ENCODE assay signal across 26 cellular contexts in genomic region chr11:60878245-60879101, GRCh38. TPM values are rescaled to one million over a fixed set of nuclear protein-coding genes. Genes with fewer than 3 reads are reported as not detected.
DNase-seq lines count a peak whose midpoint lies in the region; ATAC-seq and TF ChIP-seq lines count a peak whose summit lies in the region.
"Had no signal": no experiment of that assay in that cellular context is flagged by ENCODE, and none has a peak within 500 bp of the region (broad histone marks: within the 10 kb centered on the region; RNA-seq: fewer than 3 reads in every experiment).

No MANE protein-coding gene starts in this region.

- H3K36me3 ChIP-seq in esophagus squamous epithelium (peaks cover 0 to 34% (median 0%) of the 10 kb centered on the region in 3 donors), skeletal muscle tissue (ENCODE audit: control insufficient read depth in 3 of 3, insufficient read depth in 3 of 3, low read length in 3 of 3) (peaks cover 3 to 14% (median 5%) of the 10 kb centered on the region in 3 donors), aorta (ENCODE audit: control insufficient read depth in 1 of 2, insufficient read depth in 2 of 2, low read length in 1 of 2) (peaks cover 0 to 2% of the 10 kb centered on the region in 2 donors)
- H3K36me3 ChIP-seq: pancreas had no signal

- H3K4me3 ChIP-seq in esophagus squamous epithelium, result no peak overlapping the region
- H3K4me3 ChIP-seq in skeletal muscle tissue (ENCODE audit: low read length in 3 of 3), result no peak overlapping the region
- H3K4me3 ChIP-seq in aorta (ENCODE audit: low read length in 2 of 2), result no peak overlapping the region
- H3K4me3 ChIP-seq: lower lobe of right lung, pancreas, right lobe of liver, tibial artery had no signal

- H3K9me3 ChIP-seq in esophagus squamous epithelium (no peaks in the 10 kb centered on the region), skeletal muscle tissue (ENCODE audit: control insufficient read depth in 3 of 3, low read length in 3 of 3) (no peaks in the 10 kb centered on the region), aorta (ENCODE audit: control insufficient read depth, low read length) (no peaks in the 10 kb centered on the region)
- H3K9me3 ChIP-seq: lower lobe of right lung, pancreas, right lobe of liver, tibial artery had no signal

- H3K27me3 ChIP-seq in esophagus squamous epithelium, result no peaks in the 10 kb centered on the region
- H3K27me3 ChIP-seq in layer of hippocampus (ENCODE audit: control insufficient read depth, insufficient read depth, low read length), result no peaks in the 10 kb centered on the region
- H3K27me3 ChIP-seq in skeletal muscle tissue (ENCODE audit: control insufficient read depth in 3 of 3, insufficient read depth in 3 of 3, low read length in 3 of 3), result no peaks in the 10 kb centered on the region
- no peaks in the 10 kb centered on the region for H3K27me3 ChIP-seq in aorta (ENCODE audit: control insufficient read depth in 1 of 2, insufficient read depth in 2 of 2, low read length in 1 of 2)
- H3K27me3 ChIP-seq: pancreas, right lobe of liver, tibial artery had no signal

- H3K27ac ChIP-seq in esophagus squamous epithelium (peak overlapping the region; percentile 6 to 76 (median 70)), layer of hippocampus (ENCODE audit: low read depth, low read length) (peak overlapping the region; percentile 24), skeletal muscle tissue (ENCODE audit: low read depth, low read length) (peak overlapping the region; percentile 67), aorta (ENCODE audit: low read depth in 1 of 2, low read length in 2 of 2) (peak overlapping the region in 1 of 2 donors; percentile 76)
- H3K27ac ChIP-seq: lower lobe of right lung, pancreas, right lobe of liver had no signal

- ATAC-seq in aorta (ENCODE audit: low FRiP score), result peak; percentile 72
- no peak for ATAC-seq in HG03469 (IDR thresholded peaks at IDR 0.05; ENCODE audit: unreplicated experiment)
- no peak for ATAC-seq in left colon
- ATAC-seq: activated CD4-positive, CD25-positive, alpha-beta regulatory T cell treated with anti-CD3 and anti-CD28 coated beads, Interleukin-2, amount 50 U/mL, for 24 hours; lower lobe of right lung; natural killer cell; pancreas; right lobe of liver; T-cell had no signal

- H3K4me1 ChIP-seq in esophagus squamous epithelium, result peaks cover 0 to 12% (median 9%) of the 10 kb centered on the region in 3 donors
- H3K4me1 ChIP-seq in skeletal muscle tissue (ENCODE audit: control insufficient read depth in 3 of 3, insufficient read depth in 3 of 3, low read length in 3 of 3), result peaks cover 39 to 50% (median 42%) of the 10 kb centered on the region in 3 donors
- no peaks in the 10 kb centered on the region for H3K4me1 ChIP-seq in aorta (ENCODE audit: control insufficient read depth in 1 of 2, insufficient read depth in 2 of 2, low read length in 2 of 2)
- H3K4me1 ChIP-seq: lower lobe of right lung, right lobe of liver, tibial artery had no signal

- DNase-seq in esophagus squamous epithelium (lab: John Stamatoyannopoulos, UW) (no peak), aorta (no peak), left colon (no peak), NCI-H2196 (lab: John Stamatoyannopoulos, UW; ENCODE audit: unreplicated experiment) (no peak)
- DNase-seq: activated CD4-positive, alpha-beta T cell treated with anti-CD3 and anti-CD28 coated beads, Interleukin-2, amount 50 U/mL, for 48 hours; activated naive CD4-positive, alpha-beta T cell treated with anti-CD3 and anti-CD28 coated beads, Interleukin-2, amount 10 ng/mL, durations not matched to agents 7 days and 5 days; DND-41; H9; IMR-90; lower lobe of right lung; natural killer cell; NCI-H1092; NCI-H1694 treated with DMSO at 0.1 percent for 48 hours; NCI-H526 treated with DMSO at 0.1 percent for 48 hours; pancreas; right lobe of liver; stimulated activated CD4-positive, alpha-beta T cell treated with anti-CD3 and anti-CD28 coated beads, Interleukin-15, amount 100 ng/mL, for 24 hours; stimulated activated naive CD4-positive, alpha-beta T cell treated with Interleukin-2 at 50 U/mL for 16 hours; T-cell had no signal

- peak overlapping the region in 1 of 3 donors; percentile 54 for H3K9ac ChIP-seq in skeletal muscle tissue (ENCODE audit: low read depth in 1 of 3, low read length in 3 of 3)

- no peak for TF ChIP-seq CTCF in esophagus squamous epithelium (IDR thresholded peaks at IDR 0.05)

- intact Hi-C loops in esophagus squamous epithelium (cut with DNase I), result no loop called here
- intact Hi-C loops in aorta (cut with DNase I), result no loop called here
- intact Hi-C loops in left colon (cut with DNase I, micrococcal nuclease), result no loop called here

- 51 to 66% methylated on average over 5 of the region's 5 CpGs for WGBS in esophagus squamous epithelium, 2 donors
- WGBS in aorta, 2 donors, result 41 to 45% methylated on average over 5 of the region's 5 CpGs

- TF ChIP-seq POLR2A in esophagus squamous epithelium (IDR thresholded peaks at IDR 0.05), result no peak

RNA-seq across cellular contexts. Expression of gene ZP1, which starts 11.1 kb away (rescaled TPM):
- total RNA-seq in esophagus squamous epithelium (not detected), skeletal muscle tissue (not detected), aorta (not detected), left colon (under 1 TPM in 1 of 2 donors, not detected in 1; 0.17 TPM)
- not detected for polyA plus RNA-seq in aorta
- total RNA-seq: bronchial epithelial cell, H9, lower lobe of right lung, mononuclear cell, pancreas, right lobe of liver had no signal

RNA-seq across cellular contexts. Expression of gene PTGDR2, which starts 22.7 kb away (rescaled TPM):
- total RNA-seq in esophagus squamous epithelium, result 1 to 10 TPM in 1 of 4 donors, under 1 TPM in 2, not detected in 1; 0.31 to 2.7 (median 0.85) TPM
- 0.52 TPM for total RNA-seq in skeletal muscle tissue
- under 1 TPM; 0.13 to 0.21 TPM for total RNA-seq in aorta
- polyA plus RNA-seq in aorta, result under 1 TPM; 0.10 to 0.25 TPM
- total RNA-seq in left colon, result 1 to 10 TPM; 4.6 to 6.4 TPM
- total RNA-seq: bronchial epithelial cell, H9 had no signal

RNA-seq across cellular contexts. Expression of gene PRPF19, which starts 27.9 kb away (rescaled TPM):
- total RNA-seq in esophagus squamous epithelium (10 to 100 TPM; 65.0 to 90.2 (median 84.1) TPM), skeletal muscle tissue (27.7 TPM), aorta (10 to 100 TPM; 47.7 to 55.6 TPM), left colon (10 to 100 TPM; 55.8 to 58.8 TPM)
- polyA plus RNA-seq in aorta, result 10 to 100 TPM; 31.3 to 39.2 TPM

RNA-seq across cellular contexts. Expression of gene TMEM109, which starts 35.5 kb away (rescaled TPM):
- total RNA-seq in esophagus squamous epithelium, result 100 to 1,000 TPM in 1 of 4 donors, 10 to 100 TPM in 3; 66.7 to 115 (median 89.0) TPM
- total RNA-seq in skeletal muscle tissue, result 45.4 TPM
- total RNA-seq in aorta, result 100 to 1,000 TPM; 105 to 127 TPM
- 100 to 1,000 TPM in 1 of 2 donors, 10 to 100 TPM in 1; 82.4 to 148 TPM for polyA plus RNA-seq in aorta
- total RNA-seq in left colon, result 10 to 100 TPM; 32.0 to 39.7 TPM

RNA-seq across cellular contexts. Expression of gene CCDC86, which starts 36.6 kb away (rescaled TPM):
- total RNA-seq in esophagus squamous epithelium, result 10 to 100 TPM; 11.8 to 38.0 (median 24.4) TPM
- 4.7 TPM for total RNA-seq in skeletal muscle tissue
- total RNA-seq in aorta, result 10 to 100 TPM; 11.8 to 15.2 TPM
- 1 to 10 TPM; 8.1 to 8.2 TPM for polyA plus RNA-seq in aorta
- 10 to 100 TPM in 1 of 2 donors, 1 to 10 TPM in 1; 7.3 to 14.4 TPM for total RNA-seq in left colon
